8 cellular contexts compared by ENCODE assay signal in the genomic region with DNA sequence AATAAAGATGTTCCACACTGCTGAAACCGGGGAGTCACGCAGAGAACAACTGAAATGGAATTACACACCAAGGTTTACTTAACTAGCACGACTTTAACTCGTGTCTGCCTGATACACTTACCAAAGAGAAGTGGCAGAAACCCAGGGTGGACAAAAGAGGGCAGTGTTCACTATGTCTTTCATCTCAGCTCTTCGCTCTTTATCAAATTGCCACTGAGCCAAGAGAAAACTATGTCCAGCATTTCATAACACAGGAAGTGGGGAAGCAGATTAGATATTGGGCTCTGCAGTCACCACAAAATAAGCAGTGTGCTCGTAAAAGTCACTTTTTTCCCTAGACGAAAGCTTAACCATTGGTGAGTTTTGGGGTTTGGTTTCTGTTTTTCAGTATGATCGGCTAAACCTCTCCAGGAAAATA.
DNase-seq lines count a peak whose midpoint lies in the region; ATAC-seq and TF ChIP-seq lines count a peak whose summit lies in the region.

No MANE protein-coding gene starts in this region.

- peaks cover 26% of the 10 kb centered on the region for H3K27me3 ChIP-seq in DOHH2 (ENCODE audit: control insufficient read depth, low read length)

- TF ChIP-seq CTCF in DOHH2 (IDR thresholded peaks at IDR 0.05; ENCODE audit: low read depth, low read length, poor library complexity, severe bottlenecking) (peak; percentile 77), HFFc6 (IDR thresholded peaks at IDR 0.05) (peak; percentile 84)

- no peaks in the 10 kb centered on the region for H4K20me1 ChIP-seq in DOHH2 (ENCODE audit: control insufficient read depth, insufficient read depth, low read depth, low read length)

- peak overlapping the region; percentile 36 for H3K4me3 ChIP-seq in DOHH2 (ENCODE audit: low read length)

- H3K4me3 Mint-ChIP-seq in HFFc6: peak overlapping the region; percentile 88

- no peaks in the 10 kb centered on the region for H3K9me2 ChIP-seq in DOHH2 (replicated peaks; ENCODE audit: control insufficient read depth, low read length)

- no peaks in the 10 kb centered on the region for H3K36me3 Mint-ChIP-seq in HFFc6 (ENCODE audit: low read depth)

- H3K79me2 ChIP-seq in DOHH2 (ENCODE audit: control insufficient read depth, low read length): no peaks in the 10 kb centered on the region

- no peaks in the 10 kb centered on the region for H3K9me3 ChIP-seq in DOHH2 (ENCODE audit: control insufficient read depth, insufficient read depth, low read length)

- peak; percentile 95 for DNase-seq in HFFc6
- peak; percentile 76 for DNase-seq in NCI-H69 (lab: John Stamatoyannopoulos, UW)
- DNase-seq in astrocyte of the hippocampus (ENCODE audit: low read depth, low spot score): peak; percentile 88
- peak; percentile 57 for DNase-seq in hepatic stellate cell (ENCODE audit: low spot score)
- DNase-seq in sciatic nerve (ENCODE audit: low spot score): no peak
- no peak for DNase-seq in activated CD4-positive, CD25-positive, alpha-beta regulatory T cell (lab: John Stamatoyannopoulos, UW)

- H3K4me2 ChIP-seq in DOHH2 (ENCODE audit: low read length): peak overlapping the region; percentile 57

- H3K27ac ChIP-seq in DOHH2 (ENCODE audit: low read depth, low read length): no peak overlapping the region

- H3K4me1 ChIP-seq in DOHH2 (ENCODE audit: control insufficient read depth, low read length): peaks cover 20% of the 10 kb centered on the region

- no peaks in the 10 kb centered on the region; the same call in 1 of the 2 replicates for H3K27me3 Mint-ChIP-seq in HFFc6 (ENCODE audit: insufficient read depth)

- no peaks in the 10 kb centered on the region for H3K36me3 ChIP-seq in DOHH2 (ENCODE audit: control insufficient read depth, low read length)

- ATAC-seq in sciatic nerve (peak; percentile 92), GM18867 (IDR thresholded peaks at IDR 0.05; ENCODE audit: unreplicated experiment) (no peak)

- H3K9me3 Mint-ChIP-seq in HFFc6: no peaks in the 10 kb centered on the region

- intact Hi-C loops in sciatic nerve (cut with DNase I): no loop called here

- H3F3A ChIP-seq in DOHH2 (ENCODE audit: control insufficient read depth, insufficient read depth): no peaks in the 10 kb centered on the region

- peak overlapping the region; percentile 72 for H3K27ac Mint-ChIP-seq in HFFc6

- peaks cover 71% of the 10 kb centered on the region for H3K4me1 Mint-ChIP-seq in HFFc6 (ENCODE audit: low read depth)

Comparison
In these comparisons a context has a peak if more than half of its experiments do, and no peak if none do; other contexts are left out.
1. DNase-seq: peak in HFFc6 (single experiment), NCI-H69 (single experiment), astrocyte of the hippocampus (single experiment) and hepatic stellate cell (single experiment); none in sciatic nerve (single experiment) and activated CD4-positive, CD25-positive, alpha-beta regulatory T cell (0 of 4).